ENCODE assay signal across 8 cellular contexts in the genomic region with DNA sequence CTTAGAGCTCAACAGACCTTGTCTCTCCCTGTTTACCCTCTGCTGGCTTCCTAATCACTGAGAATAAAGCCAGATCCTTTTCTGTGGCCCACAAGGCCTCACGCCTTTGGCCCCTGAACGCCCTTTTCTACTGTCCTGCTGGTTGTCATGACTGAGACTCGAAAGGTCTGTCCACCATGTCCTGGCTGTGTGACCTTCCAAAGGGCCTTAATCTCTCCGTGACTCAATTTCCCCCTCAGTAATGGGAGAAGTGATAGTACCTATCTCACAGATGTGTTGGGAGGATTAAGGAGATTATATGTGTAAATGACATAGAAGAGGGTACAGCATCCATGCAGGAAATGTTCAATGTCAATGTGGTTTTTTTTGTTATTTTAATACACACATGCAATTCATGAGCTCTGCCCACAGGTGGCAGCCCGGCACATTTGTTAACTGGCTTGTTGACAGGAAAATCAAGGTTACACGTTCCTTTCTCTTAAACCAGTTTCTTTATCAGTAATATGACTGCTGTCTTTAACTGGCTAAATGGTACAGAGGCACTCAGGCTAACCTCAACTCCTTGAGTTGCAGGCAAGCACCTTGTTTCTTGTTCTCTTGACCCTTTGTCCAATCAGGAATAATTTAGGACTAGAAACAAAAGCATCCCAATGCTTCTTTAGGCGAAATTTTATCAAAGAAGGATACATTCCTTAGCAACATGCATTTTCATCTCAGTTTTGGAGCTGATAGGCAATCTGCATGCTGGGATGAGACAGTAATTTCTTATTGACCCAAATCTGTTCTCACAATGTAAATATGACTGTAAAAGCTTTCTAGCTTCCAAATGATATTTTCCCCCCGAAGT. TPM values are rescaled to one million over a fixed set of nuclear protein-coding genes. Genes with fewer than 3 reads are reported as not detected.
DNase-seq lines count a peak whose midpoint lies in the region; ATAC-seq and TF ChIP-seq lines count a peak whose summit lies in the region.

No MANE protein-coding gene starts in this region.

- POLR2A ChIA-PET in Caco-2 (lab: Charles Lee): interaction anchor here (0.5 kb wide), 1 partner anchor 36 kb away, joined by 3 read pairs; no protein-coding TSS in a partner anchor

- CTCF ChIA-PET in Caco-2 (lab: Charles Lee): interaction anchor here (0.6 to 1.8 kb wide), 9 partner anchors 21 to 318 kb away, joined by 3 to 29 read pairs (median 7); no protein-coding TSS in a partner anchor

- no peak overlapping the region for H3K4me3 Mint-ChIP-seq in Caco-2 (ENCODE audit: unreplicated experiment)

- DNase-seq in Caco-2: peak in 1 of 2 experiments; percentile 65
- DNase-seq in Jurkat, Clone E6-1 (ENCODE audit: low read depth, low spot score): peak; percentile 75
- peak; percentile 24 to 81 (median 39) for DNase-seq in T-helper 2 cell
- DNase-seq in astrocyte of the hippocampus (ENCODE audit: low read depth, low spot score): peak; percentile 76
- DNase-seq in iPS-NIHi11 (ENCODE audit: low spot score): peak; percentile 65
- DNase-seq in stimulated activated CD4-positive, alpha-beta T cell treated with anti-CD3 and anti-CD28 coated beads, Interleukin-15, amount 100 ng/mL, for 48 hours (ENCODE audit: low read depth in 2 of 2): peak; percentile 39 to 64
- no peak for DNase-seq in GDM1 (lab: John Stamatoyannopoulos, UW)

- no peaks in the 10 kb centered on the region for H3K27me3 Mint-ChIP-seq in Caco-2 (ENCODE audit: insufficient read depth, unreplicated experiment)

- peaks cover 32% of the 10 kb centered on the region for H3K4me1 Mint-ChIP-seq in Caco-2 (ENCODE audit: low read depth, unreplicated experiment)

- intact Hi-C loops in Caco-2 (cut with micrococcal nuclease; ENCODE audit: unreplicated experiment): loop anchor here (1.0 to 5.0 kb wide), 8 partner anchors 36 to 397 kb away; a partner anchor contains a TSS

- ATAC-seq in GM19438 (IDR thresholded peaks at IDR 0.05; ENCODE audit: low read depth, unreplicated experiment): peak; percentile 52

- no peaks in the 10 kb centered on the region for H3K9me3 Mint-ChIP-seq in Caco-2 (ENCODE audit: unreplicated experiment)

- BruUV-seq in Caco-2 (replicated peaks; lab: Mats Ljungman, UMichigan): no TSS peak

- no peaks in the 10 kb centered on the region for H3K9me3 ChIP-seq in Caco-2

- H3K27me3 ChIP-seq in Caco-2 (replicated peaks; ENCODE audit: control insufficient read depth, insufficient read depth, low read length): no peaks in the 10 kb centered on the region

- no peak overlapping the region for H3K4me3 ChIP-seq in Caco-2 (ENCODE audit: low read depth, low read length)
- no peak overlapping the region for H3K4me3 ChIP-seq in Jurkat, Clone E6-1 (ENCODE audit: low read length)

- TF ChIP-seq CTCF in Caco-2 (IDR thresholded peaks at IDR 0.05; ENCODE audit: insufficient read depth in 1 of 2, low read depth in 1 of 2, low read length in 1 of 2, severe bottlenecking in 1 of 2, unreplicated experiment in 1 of 2): peak; percentile 75 to 80

- H3K27ac Mint-ChIP-seq in Caco-2 (ENCODE audit: unreplicated experiment): no peak overlapping the region

- peaks cover 17% of the 10 kb centered on the region for H3K4me1 ChIP-seq in Caco-2

- no peaks in the 10 kb centered on the region for H3K36me3 ChIP-seq in Caco-2 (ENCODE audit: control insufficient read depth, insufficient read depth, low read length)

- H3K36me3 Mint-ChIP-seq in Caco-2 (ENCODE audit: insufficient read depth, unreplicated experiment): no peaks in the 10 kb centered on the region

RNA-seq across cellular contexts. Expression of a gene that starts 16.6 kb away (rescaled TPM):
- 1.5 and 2.0 TPM in 2 replicates for total RNA-seq in Caco-2 (2022)
- not detected for polyA plus RNA-seq in Jurkat, Clone E6-1 (2012; ENCODE audit: insufficient read depth, insufficient read length)
